1 cellular context compared by ENCODE assay signal in genomic region chr16:81005644-81006471, GRCh38.
TF ChIP-seq lines count a peak whose summit lies in the region.

No MANE protein-coding gene starts in this region.

TF ChIP-seq in GM23338, 12 proteins besides CTCF, POLR2A, EP300 and RAD21:
- TF ChIP-seq ZNF462 (CRISPR knock-in tag; IDR thresholded peaks at IDR 0.05) (no peak), EZH2 (IDR thresholded peaks at IDR 0.05; ENCODE audit: low read depth, unreplicated experiment) (no peak), CREB1 (CRISPR knock-in tag; IDR thresholded peaks at IDR 0.05; ENCODE audit: low read depth) (no peak), EZH2phosphoT487 (IDR thresholded peaks at IDR 0.05; ENCODE audit: unreplicated experiment) (no peak)
